ENCODE assay signal across 11 cellular contexts in genomic region chr22:37241351-37242142, GRCh38. TPM values are rescaled to one million over a fixed set of nuclear protein-coding genes. Genes with fewer than 3 reads are reported as not detected.
DNase-seq lines count a peak whose midpoint lies in the region; ATAC-seq and TF ChIP-seq lines count a peak whose summit lies in the region.
"Had no signal": no experiment of that assay in that cellular context is flagged by ENCODE, and none has a peak within 500 bp of the region (broad histone marks: within the 10 kb centered on the region; RNA-seq: fewer than 3 reads in every experiment).

No MANE protein-coding gene starts in this region.

- H3K14ac ChIP-seq in mesenchymal stem cell (ENCODE audit: low read length in 2 of 2): no peak overlapping the region

- H3K4ac ChIP-seq in mesenchymal stem cell (ENCODE audit: low read depth in 1 of 2, low read length in 2 of 2): peak overlapping the region in 1 of 2 experiments; percentile 54

- peak in 1 of 2 donors; percentile 16 for ATAC-seq in activated T-cell treated with anti-CD3 and anti-CD28 coated beads, Interleukin-2, amount 50 U/mL, for 72 hours (replicated peaks in 1 of 2)
- no peak for ATAC-seq in GM19324 (IDR thresholded peaks at IDR 0.05; ENCODE audit: low FRiP score, unreplicated experiment)

- H4K8ac ChIP-seq in mesenchymal stem cell (ENCODE audit: low read length): peak overlapping the region; percentile 76

- intact Hi-C loops in CD14-positive monocyte (cut with micrococcal nuclease): loop anchor here in 1 of 2 donors (1.0 to 5.0 kb wide), 2 partner anchors 11 to 41 kb away; partner anchors contain the start of gene CYTH4

- no peak overlapping the region for H2AFZ ChIP-seq in mesenchymal stem cell (ENCODE audit: low read depth, low read length)

- H3K27ac Mint-ChIP-seq in CD14-positive monocyte: peak overlapping the region; percentile 95 to 99 (median 97)
- H3K27ac Mint-ChIP-seq in activated T-cell treated with anti-CD3 and anti-CD28 coated beads, Interleukin-2, amount 50 U/mL, for 72 hours: peak overlapping the region; percentile 14

- H2BK15ac ChIP-seq in mesenchymal stem cell (ENCODE audit: low read depth, poor library complexity, severe bottlenecking): peak overlapping the region; percentile 84

- H3K27ac ChIP-seq in HEK293 (ENCODE audit: extremely low read depth, low read depth, low read length): no peak overlapping the region
- H3K27ac ChIP-seq in mesenchymal stem cell (ENCODE audit: low read length, poor library complexity, severe bottlenecking): no peak overlapping the region

- peaks cover 43 to 56% of the 10 kb centered on the region in 2 donors for H3K36me3 Mint-ChIP-seq in CD14-positive monocyte
- peaks cover 28 to 48% of the 10 kb centered on the region in 2 donors for H3K36me3 Mint-ChIP-seq in activated T-cell treated with anti-CD3 and anti-CD28 coated beads, Interleukin-2, amount 50 U/mL, for 72 hours (ENCODE audit: insufficient read depth in 2 of 2)

- H4K91ac ChIP-seq in mesenchymal stem cell (ENCODE audit: low read length): peak overlapping the region; percentile 81

- DNase-seq in CD14-positive monocyte (ENCODE audit: low spot score) (peak; percentile 69), mesenchymal stem cell (no peak), MV-4-11 (lab: John Stamatoyannopoulos, UW) (no peak), cerebellar cortex (ENCODE audit: low spot score) (no peak), NCI-H146 (lab: John Stamatoyannopoulos, UW) (no peak)
- DNase-seq in activated T-cell treated with anti-CD3 and anti-CD28 coated beads, Interleukin-2, amount 50 U/mL, for 72 hours: peak; percentile 64 to 73
- DNase-seq: NCI-H1436 treated with DMSO at 0.1 percent for 48 hours had no signal

- CTCF ChIA-PET in HEK293 (lab: Yijun Ruan, JAX): interaction anchor here (1.0 to 7.8 kb wide), 3 partner anchors 11 to 42 kb away, joined by 3 to 68 read pairs (median 9); no protein-coding TSS in a partner anchor

- H2AK5ac ChIP-seq in mesenchymal stem cell (ENCODE audit: low read length, severe bottlenecking): no peak overlapping the region

- H3K18ac ChIP-seq in mesenchymal stem cell (ENCODE audit: low read depth in 1 of 2, low read length in 2 of 2): peak overlapping the region in 1 of 2 experiments; percentile 45

- peaks cover 0 to 2% (median 0%) of the 10 kb centered on the region in 3 donors for H3K27me3 Mint-ChIP-seq in CD14-positive monocyte (ENCODE audit: low read depth in 3 of 3)
- no peaks in the 10 kb centered on the region for H3K27me3 Mint-ChIP-seq in activated T-cell treated with anti-CD3 and anti-CD28 coated beads, Interleukin-2, amount 50 U/mL, for 72 hours (ENCODE audit: low read depth)

- no peaks in the 10 kb centered on the region for H3K4me1 ChIP-seq in HEK293 (ENCODE audit: control insufficient read depth, insufficient read depth, low read length)
- H3K4me1 ChIP-seq in mesenchymal stem cell (ENCODE audit: control insufficient read depth, insufficient read depth, low read depth, low read length): peaks cover 43% of the 10 kb centered on the region

- no peaks in the 10 kb centered on the region for H3K9me3 ChIP-seq in HEK293 (ENCODE audit: control insufficient read depth, insufficient read depth, low read depth, low read length)
- no peaks in the 10 kb centered on the region for H3K9me3 ChIP-seq in mesenchymal stem cell (ENCODE audit: control insufficient read depth, low read length)

- H3K79me1 ChIP-seq in mesenchymal stem cell (replicated peaks; ENCODE audit: low read length, poor library complexity, severe bottlenecking): peaks cover 10% of the 10 kb centered on the region

- WGBS in mesenchymal stem cell: 61% methylated on average over 14 of the region's 19 CpGs

- TF ChIP-seq CTCF in CD14-positive monocyte (IDR thresholded peaks at IDR 0.05): no peak
- TF ChIP-seq CTCF in HEK293 (tag by site-specific recombination; IDR thresholded peaks at IDR 0.05): no peak

- peaks cover 83% of the 10 kb centered on the region for H3K4me1 Mint-ChIP-seq in CD14-positive monocyte
- peaks cover 76% of the 10 kb centered on the region for H3K4me1 Mint-ChIP-seq in activated T-cell treated with anti-CD3 and anti-CD28 coated beads, Interleukin-2, amount 50 U/mL, for 72 hours (ENCODE audit: low read depth)

- no peak overlapping the region for H3K9ac ChIP-seq in mesenchymal stem cell (ENCODE audit: low read length)

- no peaks in the 10 kb centered on the region for H3K36me3 ChIP-seq in HEK293 (ENCODE audit: control insufficient read depth in 2 of 2, insufficient read depth in 1 of 2, low read length in 2 of 2)
- peaks cover 6 to 32% of the 10 kb centered on the region in 2 experiments for H3K36me3 ChIP-seq in mesenchymal stem cell (ENCODE audit: control insufficient read depth in 1 of 2, insufficient read depth in 2 of 2, low read depth in 1 of 2, low read length in 2 of 2)

- no peak overlapping the region for H3K4me2 ChIP-seq in mesenchymal stem cell (ENCODE audit: low read length, poor library complexity, severe bottlenecking)

- POLR2A ChIA-PET in HEK293 (lab: Yijun Ruan, JAX): interaction anchor here (0.6 kb wide), 1 partner anchor 271 kb away, joined by 6 read pairs; no protein-coding TSS in a partner anchor

- peak overlapping the region; percentile 6 to 65 for H2BK12ac ChIP-seq in mesenchymal stem cell (ENCODE audit: low read length in 2 of 2)

- no peaks in the 10 kb centered on the region for H3K9me3 Mint-ChIP-seq in CD14-positive monocyte
- H3K9me3 Mint-ChIP-seq in activated T-cell treated with anti-CD3 and anti-CD28 coated beads, Interleukin-2, amount 50 U/mL, for 72 hours: no peaks in the 10 kb centered on the region

- H3K23ac ChIP-seq in mesenchymal stem cell (ENCODE audit: low read length in 2 of 2): no peak overlapping the region

- no peak overlapping the region for H2BK5ac ChIP-seq in mesenchymal stem cell (ENCODE audit: low read depth, low read length, poor library complexity, severe bottlenecking)

- no peak overlapping the region for H3K4me3 ChIP-seq in HEK293 (ENCODE audit: low read depth, low read length)
- no peak overlapping the region for H3K4me3 ChIP-seq in mesenchymal stem cell (ENCODE audit: insufficient read depth in 1 of 2, low read depth in 1 of 2, low read length in 2 of 2)

- no peak overlapping the region for H2BK120ac ChIP-seq in mesenchymal stem cell (ENCODE audit: low read depth, low read length)

- H3K4me3 Mint-ChIP-seq in CD14-positive monocyte: peak overlapping the region; percentile 92 to 95
- peak overlapping the region; percentile 73 to 98 for H3K4me3 Mint-ChIP-seq in activated T-cell treated with anti-CD3 and anti-CD28 coated beads, Interleukin-2, amount 50 U/mL, for 72 hours

- H3K27me3 ChIP-seq in mesenchymal stem cell (ENCODE audit: control insufficient read depth in 1 of 2, insufficient read depth in 1 of 2, low read length in 2 of 2): no peaks in the 10 kb centered on the region

TF ChIP-seq in HEK293, 187 proteins besides CTCF, POLR2A, EP300 and RAD21 (continues in another document):
- no peak for TF ChIP-seq SP7 (tag by site-specific recombination; IDR thresholded peaks at IDR 0.05)
- no peak for TF ChIP-seq ZNF311 (tag by site-specific recombination; IDR thresholded peaks at IDR 0.05; ENCODE audit: borderline replicate concordance)
- TF ChIP-seq ATF2 (tag by site-specific recombination; IDR thresholded peaks at IDR 0.05; ENCODE audit: low read depth): no peak
- no peak for TF ChIP-seq ZNF830 (tag by site-specific recombination; IDR thresholded peaks at IDR 0.05; ENCODE audit: low read depth)
- TF ChIP-seq ZNF626 (tag by site-specific recombination; IDR thresholded peaks at IDR 0.05): no peak
- TF ChIP-seq SCRT2 (tag by site-specific recombination; IDR thresholded peaks at IDR 0.05): 0 out of 2 replicates have a peak, but pooled peaks have one; percentile 11
- TF ChIP-seq GLIS2 (tag by site-specific recombination; IDR thresholded peaks at IDR 0.05): peak; percentile 26; the same call in 1 of the 2 replicates
- TF ChIP-seq EGR2 (tag by site-specific recombination; IDR thresholded peaks at IDR 0.05; ENCODE audit: low read depth): 0 out of 2 replicates have a peak, but pooled peaks have one; percentile 33

RNA-seq across cellular contexts. Expression of gene RAC2, which starts 2.5 kb away (rescaled TPM):
- 100 to 1,000 TPM; 360 to 529 TPM for polyA plus RNA-seq in CD14-positive monocyte
- 100 to 1,000 TPM; 620 to 681 TPM for total RNA-seq in activated T-cell treated with anti-CD3 and anti-CD28 coated beads, Interleukin-2, amount 50 U/mL, for 72 hours
- polyA plus RNA-seq in mesenchymal stem cell (2013, experiment 1 of 2): 121 TPM
- 117 TPM for polyA plus RNA-seq in mesenchymal stem cell (2013, experiment 2 of 2)

RNA-seq across cellular contexts. Expression of gene SSTR3, which starts 29.3 kb away (rescaled TPM):
- polyA plus RNA-seq in CD14-positive monocyte: not detected
- total RNA-seq in activated T-cell treated with anti-CD3 and anti-CD28 coated beads, Interleukin-2, amount 50 U/mL, for 72 hours: 10 to 100 TPM in 1 of 2 donors, 1 to 10 TPM in 1; 10.0 to 14.6 TPM
- not detected for polyA plus RNA-seq in mesenchymal stem cell (2013, experiment 1 of 2)
- polyA plus RNA-seq in mesenchymal stem cell (2013, experiment 2 of 2): not detected
- total RNA-seq: cardiac septum, pulmonary artery endothelial cell had no signal

RNA-seq across cellular contexts. Expression of gene CYTH4, which starts 40.8 kb away (rescaled TPM):
- 10 to 100 TPM; 51.0 to 70.0 TPM for polyA plus RNA-seq in CD14-positive monocyte
- 10 to 100 TPM; 71.9 to 87.5 TPM for total RNA-seq in activated T-cell treated with anti-CD3 and anti-CD28 coated beads, Interleukin-2, amount 50 U/mL, for 72 hours
- polyA plus RNA-seq in mesenchymal stem cell (2013, experiment 1 of 2): 0.65 TPM
- polyA plus RNA-seq in mesenchymal stem cell (2013, experiment 2 of 2): 0.41 TPM

RNA-seq across cellular contexts. Expression of gene C1QTNF6, which starts 53.5 kb away (rescaled TPM):
- polyA plus RNA-seq in CD14-positive monocyte: under 1 TPM; 0.14 to 0.24 TPM
- total RNA-seq in activated T-cell treated with anti-CD3 and anti-CD28 coated beads, Interleukin-2, amount 50 U/mL, for 72 hours: 10 to 100 TPM; 22.7 to 30.0 TPM
- 38.2 TPM for polyA plus RNA-seq in mesenchymal stem cell (2013, experiment 1 of 2)
- 37.9 TPM for polyA plus RNA-seq in mesenchymal stem cell (2013, experiment 2 of 2)

Comparison
In these comparisons a context has a peak if more than half of its experiments do, and no peak if none do; other contexts are left out.
1. DNase-seq: peak in CD14-positive monocyte (single experiment) and activated T-cell treated with anti-CD3 and anti-CD28 coated beads, Interleukin-2, amount 50 U/mL, for 72 hours (2 of 2); none in mesenchymal stem cell (single experiment), MV-4-11 (single experiment), cerebellar cortex (single experiment) and NCI-H146 (single experiment).